In the genomic region with DNA sequence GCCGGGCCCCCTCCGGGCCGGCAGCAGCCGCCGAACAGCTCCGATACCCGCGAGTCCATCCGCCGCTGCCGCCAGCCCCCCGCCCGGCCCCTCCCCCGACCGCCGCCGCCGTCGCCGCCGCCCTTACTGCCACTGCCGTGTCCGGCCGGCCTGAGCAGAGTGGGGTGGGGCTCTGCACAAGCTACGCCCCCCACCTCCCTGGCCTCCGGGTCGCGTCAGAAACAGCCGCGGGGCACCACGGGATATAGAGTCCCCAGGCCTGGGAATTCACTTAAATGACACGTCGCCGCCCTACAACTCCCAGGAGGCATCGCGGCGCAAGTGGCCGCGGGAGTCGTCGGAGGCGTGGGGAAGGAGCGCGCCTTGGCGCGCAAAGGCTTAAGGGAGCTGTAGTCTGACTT, we compare ENCODE assay signal across 8 cellular contexts. TPM values are rescaled to one million over a fixed set of nuclear protein-coding genes. Genes with fewer than 3 reads are reported as not detected.
A peak's percentile ranks its signal among the peaks of the same experiment; 100 is the strongest.
DNase-seq lines count a peak whose midpoint lies in the region; ATAC-seq and TF ChIP-seq lines count a peak whose summit lies in the region.

TSS of gene GTPBP2 (minus strand) at position 161 of the 401 bp plus-strand sequence. CDS start at position 59, 102 bp downstream.

- H3K27ac ChIP-seq in Panc1 (ENCODE audit: low read length) (peak within 1 kb of the TSS; percentile 92), esophagus muscularis mucosa (replicated peaks in 1 of 4) (peak within 1 kb of the TSS; percentile 91 to 98 (median 98))

- H3K4me1 ChIP-seq in Panc1 (ENCODE audit: control insufficient read depth, insufficient read depth, low read length) (peaks cover 21% of the 10 kb centered on the region), esophagus muscularis mucosa (peaks cover 22 to 37% (median 30%) of the 10 kb centered on the region in 4 donors)

- 2% methylated on average over 30 of the region's 46 CpGs for WGBS in esophagus muscularis mucosa

- H3K4me3 ChIP-seq in Panc1 (ENCODE audit: low read depth in 2 of 2, low read length in 2 of 2): peak within 1 kb of the TSS; percentile 92 to 93
- peak within 1 kb of the TSS; percentile 78 to 99 (median 86) for H3K4me3 ChIP-seq in esophagus muscularis mucosa

- BruUV-seq in Panc1 (replicated peaks; lab: Mats Ljungman, UMichigan): no TSS peak

- peaks cover 43% of the 10 kb centered on the region for H3K4me1 Mint-ChIP-seq in stimulated activated effector memory CD8-positive, alpha-beta T cell treated with anti-CD3 and anti-CD28 coated beads, Interleukin-12 subunit alpha, Interleukin-12 subunit beta, amount 100 ng/mL, for 72 hours

- H3K9me3 ChIP-seq in Panc1 (ENCODE audit: control insufficient read depth, insufficient read depth, low read depth, low read length) (no peaks in the 10 kb centered on the region), esophagus muscularis mucosa (no peaks in the 10 kb centered on the region)

- CTCF ChIA-PET in Panc1 (lab: Charles Lee): interaction anchor here (0.7 to 1.1 kb wide), 2 partner anchors 23 to 451 kb away, joined by 3 to 8 read pairs; no protein-coding TSS in a partner anchor

- H3K27me3 ChIP-seq in Panc1 (ENCODE audit: control insufficient read depth, insufficient read depth, low read length): no peaks in the 10 kb centered on the region
- no peaks in the 10 kb centered on the region for H3K27me3 ChIP-seq in esophagus muscularis mucosa

- H3K4me3 Mint-ChIP-seq in stimulated activated effector memory CD8-positive, alpha-beta T cell treated with anti-CD3 and anti-CD28 coated beads, Interleukin-12 subunit alpha, Interleukin-12 subunit beta, amount 100 ng/mL, for 72 hours: peak within 1 kb of the TSS; percentile 95

- DNase-seq in DMS153 treated with DMSO at 0.1 percent for 48 hours (lab: John Stamatoyannopoulos, UW; ENCODE audit: unreplicated experiment) (peak; percentile 97), KG1 (lab: John Stamatoyannopoulos, UW) (peak; percentile 93), Panc1 (ENCODE audit: low read depth, low spot score) (peak; percentile 95), esophagus muscularis mucosa (ENCODE audit: extremely low spot score) (peak; percentile 100), myocyte (ENCODE audit: low read depth) (peak; percentile 99)
- peak; percentile 97 for DNase-seq in activated T-cell treated with anti-CD3 and anti-CD28 coated beads, Interleukin-2, amount 50 U/mL, for 48 hours
- peak; percentile 85 to 96 for DNase-seq in stimulated activated effector memory CD8-positive, alpha-beta T cell treated with anti-CD3 and anti-CD28 coated beads, Interleukin-12 subunit alpha, Interleukin-12 subunit beta, amount 100 ng/mL, for 72 hours (ENCODE audit: low spot score in 2 of 2)

- TF ChIP-seq CTCF in Panc1 (IDR thresholded peaks at IDR 0.05): no peak
- no peak for TF ChIP-seq CTCF in esophagus muscularis mucosa (IDR thresholded peaks at IDR 0.05)

- TF ChIP-seq POLR2A in esophagus muscularis mucosa (IDR thresholded peaks at IDR 0.05; ENCODE audit: low read depth): no peak

- H3K9me3 Mint-ChIP-seq in stimulated activated effector memory CD8-positive, alpha-beta T cell treated with anti-CD3 and anti-CD28 coated beads, Interleukin-12 subunit alpha, Interleukin-12 subunit beta, amount 100 ng/mL, for 72 hours: no peaks in the 10 kb centered on the region

- POLR2A ChIA-PET in Panc1 (lab: Charles Lee): interaction anchor here (0.6 to 0.9 kb wide), 2 partner anchors 25 to 276 kb away, joined by 4 to 10 read pairs; no protein-coding TSS in a partner anchor

- H3K27ac Mint-ChIP-seq in stimulated activated effector memory CD8-positive, alpha-beta T cell treated with anti-CD3 and anti-CD28 coated beads, Interleukin-12 subunit alpha, Interleukin-12 subunit beta, amount 100 ng/mL, for 72 hours: peak within 1 kb of the TSS; percentile 98

- in situ Hi-C loops in Panc1 (cut with HindIII; ENCODE audit: low pct_unique_long_range_greater_than_20kb, low sequenced_read_pairs): no loop called here

- intact Hi-C loops in Panc1 (cut with micrococcal nuclease; ENCODE audit: unreplicated experiment): no loop called here
- intact Hi-C loops in esophagus muscularis mucosa (cut with DNase I): loop anchor here (5.0 kb wide), 1 partner anchor 143 kb away; the partner anchor contains the start of gene VEGFA

- H3K36me3 Mint-ChIP-seq in stimulated activated effector memory CD8-positive, alpha-beta T cell treated with anti-CD3 and anti-CD28 coated beads, Interleukin-12 subunit alpha, Interleukin-12 subunit beta, amount 100 ng/mL, for 72 hours: peaks cover 57% of the 10 kb centered on the region

- TF ChIP-seq EP300 in esophagus muscularis mucosa (IDR thresholded peaks at IDR 0.05): no peak

- ATAC-seq in GM21723 (IDR thresholded peaks at IDR 0.05; ENCODE audit: unreplicated experiment) (peak; percentile 83), Panc1 (peak; percentile 94)
- ATAC-seq in stimulated activated effector memory CD8-positive, alpha-beta T cell treated with anti-CD3 and anti-CD28 coated beads, Interleukin-12 subunit alpha, Interleukin-12 subunit beta, amount 100 ng/mL, for 72 hours: peak; percentile 89

- H3K36me3 ChIP-seq in Panc1 (ENCODE audit: control insufficient read depth, insufficient read depth, low read length): no peaks in the 10 kb centered on the region; the same call in 1 of the 2 replicates
- H3K36me3 ChIP-seq in esophagus muscularis mucosa: peaks cover 13 to 23% (median 22%) of the 10 kb centered on the region in 4 donors

RNA-seq across cellular contexts. Expression of gene GTPBP2, which starts in this region (rescaled TPM):
- total RNA-seq in Panc1 (2021; ENCODE audit: unreplicated experiment): 59.4 TPM
- 47.1 TPM for polyA plus RNA-seq in Panc1 (2012; ENCODE audit: insufficient read length)
- total RNA-seq in esophagus muscularis mucosa: 10 to 100 TPM; 28.2 to 31.0 (median 30.0) TPM
- 33.6 and 35.9 TPM in 2 replicates for total RNA-seq in myocyte
- 107 TPM for polyA plus RNA-seq in myocyte (2012)

Comparison
In these comparisons a context has a peak if more than half of its experiments do, and no peak if none do; other contexts are left out.
1. Peak in every context shown above with its lines: DNase-seq, ATAC-seq, H3K4me3 ChIP-seq and H3K27ac ChIP-seq.